In genomic region chr15:74840851-74841760, GRCh38 we compare ENCODE assay signal across 1 cellular context.
TF ChIP-seq lines count a peak whose summit lies in the region.

No MANE protein-coding gene starts in this region.

TF ChIP-seq in HCT116, 20 proteins besides CTCF, POLR2A, EP300 and RAD21:
- TF ChIP-seq MAX (IDR thresholded peaks at IDR 0.05) (no peak), POLR2AphosphoS5 (IDR thresholded peaks at IDR 0.05; ENCODE audit: low read depth, low read length) (no peak), JUND (IDR thresholded peaks at IDR 0.05) (no peak)
